1 cellular context compared by ENCODE assay signal in the genomic region with DNA sequence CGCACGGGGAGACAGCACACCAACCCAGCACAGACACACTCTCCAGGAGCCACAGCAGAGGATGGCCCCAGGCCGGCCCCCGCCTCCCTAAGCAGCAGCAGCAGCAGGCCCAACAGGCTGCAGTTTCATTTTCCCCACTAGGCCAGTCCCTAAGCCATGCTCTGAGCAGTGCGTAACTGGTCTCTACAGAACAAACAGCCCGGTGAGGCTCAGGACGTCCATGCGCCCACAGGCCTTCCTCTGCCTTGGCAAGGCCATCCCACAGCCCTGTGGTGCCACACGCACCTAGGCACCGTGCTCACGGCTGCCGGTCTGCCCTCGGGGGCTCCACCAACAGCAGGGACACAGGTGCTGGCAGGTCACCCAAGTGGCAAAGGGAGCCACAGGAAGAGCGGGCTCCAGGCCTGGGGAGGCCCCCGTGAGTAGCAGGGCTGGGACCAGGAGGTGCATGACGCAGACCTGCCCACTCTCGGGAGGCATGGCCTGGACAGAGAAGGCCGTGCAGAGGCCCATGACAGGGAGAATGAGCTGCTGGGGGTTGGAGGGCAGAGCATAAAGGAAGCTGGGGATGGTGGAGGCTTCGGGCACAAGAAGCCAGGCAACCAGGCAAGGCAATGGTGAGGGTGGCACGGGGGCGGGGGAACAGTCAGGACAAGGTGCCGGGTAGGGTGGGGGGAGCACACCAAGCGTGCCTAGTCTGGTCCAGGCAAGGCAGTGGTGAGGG.
TF ChIP-seq lines count a peak whose summit lies in the region.

No MANE protein-coding gene starts in this region.

TF ChIP-seq in H1, 55 proteins besides CTCF, POLR2A, EP300 and RAD21:
- TF ChIP-seq TBP (IDR thresholded peaks at IDR 0.05; ENCODE audit: low read depth, low read length) (no peak), CBX5 (IDR thresholded peaks at IDR 0.05; ENCODE audit: low read depth, low read length) (no peak), BACH1 (IDR thresholded peaks at IDR 0.05; ENCODE audit: low read length) (no peak), FOSL1 (IDR thresholded peaks at IDR 0.05; ENCODE audit: insufficient read depth, low read depth, low read length) (no peak), ATF3 (IDR thresholded peaks at IDR 0.05; ENCODE audit: insufficient read depth, low read depth, low read length) (no peak), YY1 (IDR thresholded peaks at IDR 0.05; ENCODE audit: low read depth, low read length) (no peak), CHD2 (IDR thresholded peaks at IDR 0.05; ENCODE audit: low read length) (no peak), PHF8 (conservative IDR thresholded peaks at IDR 0.05; ENCODE audit: low read depth, low read length) (no peak), MAFK (IDR thresholded peaks at IDR 0.05; ENCODE audit: low read depth, low read length) (no peak), E2F6 (IDR thresholded peaks at IDR 0.05) (no peak), SP1 (IDR thresholded peaks at IDR 0.05; ENCODE audit: low read depth, low read length) (no peak), POU5F1 (IDR thresholded peaks at IDR 0.05; ENCODE audit: low read depth, low read length) (no peak), ZNF274 (IDR thresholded peaks at IDR 0.05; ENCODE audit: borderline replicate concordance, extremely low read depth, low read length) (no peak), SIN3A (conservative IDR thresholded peaks at IDR 0.05 in 1 of 2, IDR thresholded peaks at IDR 0.05 in 1 of 2; ENCODE audit: low read depth in 1 of 2, low read length in 2 of 2) (no peak), SIRT6 (IDR thresholded peaks at IDR 0.05; ENCODE audit: low read length) (no peak), BCL11A (IDR thresholded peaks at IDR 0.05; ENCODE audit: low read depth in 2 of 2, low read length in 2 of 2) (no peak), POLR2AphosphoS5 (IDR thresholded peaks at IDR 0.05; ENCODE audit: low read depth, low read length) (no peak)
TF ChIP-seq in H1: peak in this region for 0.
